In the genomic region with DNA sequence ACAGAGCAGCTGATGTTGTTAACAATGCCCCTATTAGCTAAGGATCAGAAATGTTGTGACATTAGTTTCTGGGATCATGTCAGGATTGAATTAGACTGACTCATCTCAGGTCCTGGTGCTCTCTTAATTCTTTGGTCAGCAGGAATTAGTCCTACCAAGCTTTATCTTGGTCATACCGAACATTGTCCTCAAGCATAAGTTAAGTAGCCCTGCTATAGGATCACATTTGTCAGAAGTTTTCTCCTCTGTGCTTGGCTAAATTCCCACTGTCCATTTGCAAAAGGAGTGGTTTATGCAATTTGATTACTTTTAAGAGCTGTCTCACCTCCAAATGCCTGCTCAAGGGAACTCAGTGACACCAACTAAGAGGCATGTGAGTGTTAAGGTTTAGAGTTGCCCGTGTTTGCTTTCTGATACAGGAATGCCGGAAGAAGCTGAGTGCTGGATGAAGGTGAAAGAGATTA, we compare ENCODE assay signal across 14 cellular contexts. TPM values are rescaled to one million over a fixed set of nuclear protein-coding genes. Genes with fewer than 3 reads are reported as not detected.
A peak's percentile ranks its signal among the peaks of the same experiment; 100 is the strongest.
DNase-seq lines count a peak whose midpoint lies in the region; ATAC-seq and TF ChIP-seq lines count a peak whose summit lies in the region.
"Had no signal": no experiment of that assay in that cellular context is flagged by ENCODE, and none has a peak within 500 bp of the region (broad histone marks: within the 10 kb centered on the region; RNA-seq: fewer than 3 reads in every experiment).

No MANE protein-coding gene starts in this region.

- CTCF ChIA-PET in PC-3 (lab: Charles Lee) = interaction anchor here (1.0 to 1.1 kb wide), 2 partner anchors 31 to 585 kb away, joined by 3 to 4 read pairs; no protein-coding TSS in a partner anchor

- peak overlapping the region; percentile 56 for H3K4me2 ChIP-seq in PC-3 (ENCODE audit: low read length)
- H3K4me2 ChIP-seq: BLaER1 treated with 17β-estradiol and CSF1 and Interleukin-3, amounts not matched to agents 10 nM and 100 nM had no signal

- H3K9me3 ChIP-seq in PC-3 (ENCODE audit: low read length) = no peaks in the 10 kb centered on the region
- no peaks in the 10 kb centered on the region for H3K9me3 ChIP-seq in tibial artery
- H3K9me3 ChIP-seq: BLaER1 treated with 17β-estradiol and CSF1 and Interleukin-3, amounts not matched to agents 10 nM and 100 nM had no signal

- no peak for TF ChIP-seq CTCF in PC-3 (conservative IDR thresholded peaks at IDR 0.05; ENCODE audit: low read depth, low read length)
- no peak for TF ChIP-seq CTCF in fibroblast of pulmonary artery (IDR thresholded peaks at IDR 0.05; ENCODE audit: low read length, missing control alignments)
- no peak for TF ChIP-seq CTCF in tibial artery (IDR thresholded peaks at IDR 0.05)

- DNase-seq in AG20443 (ENCODE audit: low spot score) (peak; percentile 59), PC-3 (peak; percentile 87), fibroblast of pulmonary artery (ENCODE audit: low read depth) (peak; percentile 41), mucosa of gallbladder (ENCODE audit: low spot score) (peak; percentile 43), iPS-NIHi11 (ENCODE audit: low spot score) (no peak), NCI-H2081 (lab: John Stamatoyannopoulos, UW) (no peak), tibial artery (no peak), activated gamma-delta T cell (lab: John Stamatoyannopoulos, UW) (no peak)
- DNase-seq: activated CD8-positive, alpha-beta T cell treated with anti-CD3 and anti-CD28 coated beads, Interleukin-2, amount 10 ng/mL, durations not matched to agents 7 days and 5 days; amniotic stem cell; stimulated activated CD4-positive, alpha-beta T cell treated with anti-CD3 and anti-CD28 coated beads, Interleukin-15, amount 100 ng/mL, for 24 hours had no signal

- POLR2A ChIA-PET in PC-3 (lab: Charles Lee; ENCODE audit: unreplicated experiment) = interaction anchor here (0.7 kb wide), 1 partner anchor 292 kb away, joined by 3 read pairs; the partner anchor contains the start of gene DYRK2

- peak overlapping the region; percentile 14 for H3K27ac ChIP-seq in PC-3 (ENCODE audit: low read length)
- no peak overlapping the region for H3K27ac ChIP-seq in tibial artery
- H3K27ac ChIP-seq: BLaER1 treated with 17β-estradiol and CSF1 and Interleukin-3, amounts not matched to agents 10 nM and 100 nM; foreskin keratinocyte had no signal

- peak; percentile 83 for ATAC-seq in PC-3
- ATAC-seq: activated CD8-positive, alpha-beta T cell treated with anti-CD3 and anti-CD28 coated beads, Interleukin-2, amount 10 ng/mL, durations not matched to agents 7 days and 5 days; foreskin keratinocyte; stimulated activated effector memory CD8-positive, alpha-beta T cell treated with anti-CD3 and anti-CD28 coated beads, Interleukin-12 subunit alpha, Interleukin-12 subunit beta, amount 100 ng/mL, for 72 hours had no signal

- no peaks in the 10 kb centered on the region for H3K27me3 ChIP-seq in PC-3 (ENCODE audit: low read length)
- no peaks in the 10 kb centered on the region for H3K27me3 ChIP-seq in tibial artery
- H3K27me3 ChIP-seq: BLaER1 treated with 17β-estradiol and CSF1 and Interleukin-3, amounts not matched to agents 10 nM and 100 nM; foreskin keratinocyte had no signal

- H3K9me2 ChIP-seq in PC-3 (replicated peaks; ENCODE audit: low read length) = no peaks in the 10 kb centered on the region

- H3K4me3 ChIP-seq in PC-3 (ENCODE audit: low read length) (no peak overlapping the region), fibroblast of pulmonary artery (replicated peaks; ENCODE audit: low read depth, low read length) (no peak overlapping the region), tibial artery (no peak overlapping the region)
- H3K4me3 ChIP-seq: BLaER1 treated with 17β-estradiol and CSF1 and Interleukin-3, amounts not matched to agents 10 nM and 100 nM had no signal

- H2AFZ ChIP-seq in PC-3 (ENCODE audit: low read length) = peak overlapping the region; percentile 52; the same call in 1 of the 2 replicates

- no TSS peak for BruUV-seq in PC-3 (replicated peaks; lab: Mats Ljungman, UMichigan)

- H3K36me3 ChIP-seq in PC-3 (ENCODE audit: low read depth, low read length) (no peaks in the 10 kb centered on the region), tibial artery (no peaks in the 10 kb centered on the region)
- H3K36me3 ChIP-seq: BLaER1 treated with 17β-estradiol and CSF1 and Interleukin-3, amounts not matched to agents 10 nM and 100 nM had no signal

- no peaks in the 10 kb centered on the region for H3F3A ChIP-seq in PC-3 (ENCODE audit: low read length, unreplicated experiment)

- no peaks in the 10 kb centered on the region for H4K20me1 ChIP-seq in PC-3 (ENCODE audit: low read length)
- H4K20me1 ChIP-seq: BLaER1 treated with 17β-estradiol and CSF1 and Interleukin-3, amounts not matched to agents 10 nM and 100 nM had no signal

- peaks cover 29% of the 10 kb centered on the region for H3K4me1 ChIP-seq in PC-3 (ENCODE audit: insufficient read depth, low read length)
- H3K4me1 ChIP-seq in tibial artery = peaks cover 0 to 15% (median 2%) of the 10 kb centered on the region in 4 donors

- intact Hi-C loops in PC-3 (cut with micrococcal nuclease) = loop anchor here (1.0 to 10.0 kb wide), 6 partner anchors 31 to 406 kb away; no protein-coding TSS in a partner anchor
- intact Hi-C loops in tibial artery (cut with DNase I; ENCODE audit: low total_unique reads) = loop anchor here (5.0 to 10.0 kb wide), 2 partner anchors 294 to 506 kb away; partner anchors contain the start of gene DYRK2

- no peaks in the 10 kb centered on the region for H3K79me2 ChIP-seq in PC-3 (ENCODE audit: low read length)

- H3K9ac ChIP-seq in PC-3 (ENCODE audit: low read length) = no peak overlapping the region
- H3K9ac ChIP-seq: BLaER1 treated with 17β-estradiol and CSF1 and Interleukin-3, amounts not matched to agents 10 nM and 100 nM had no signal

RNA-seq across cellular contexts. Expression of gene IFNG-AS1, which starts 48.4 kb away (rescaled TPM):
- total RNA-seq in PC-3 (2014; rRNA removed) (not detected in 2 replicates), mucosa of gallbladder (not detected)
- total RNA-seq: foreskin keratinocyte had no signal

Comparison
In these comparisons a context has a peak if more than half of its experiments do, and no peak if none do; other contexts are left out.
1. DNase-seq: peak in AG20443 (single experiment), PC-3 (single experiment), fibroblast of pulmonary artery (single experiment) and mucosa of gallbladder (single experiment); none in iPS-NIHi11 (single experiment), NCI-H2081 (0 of 2), tibial artery (0 of 2) and activated gamma-delta T cell (single experiment).